ENCODE assay signal across 1 cellular context in the genomic region with DNA sequence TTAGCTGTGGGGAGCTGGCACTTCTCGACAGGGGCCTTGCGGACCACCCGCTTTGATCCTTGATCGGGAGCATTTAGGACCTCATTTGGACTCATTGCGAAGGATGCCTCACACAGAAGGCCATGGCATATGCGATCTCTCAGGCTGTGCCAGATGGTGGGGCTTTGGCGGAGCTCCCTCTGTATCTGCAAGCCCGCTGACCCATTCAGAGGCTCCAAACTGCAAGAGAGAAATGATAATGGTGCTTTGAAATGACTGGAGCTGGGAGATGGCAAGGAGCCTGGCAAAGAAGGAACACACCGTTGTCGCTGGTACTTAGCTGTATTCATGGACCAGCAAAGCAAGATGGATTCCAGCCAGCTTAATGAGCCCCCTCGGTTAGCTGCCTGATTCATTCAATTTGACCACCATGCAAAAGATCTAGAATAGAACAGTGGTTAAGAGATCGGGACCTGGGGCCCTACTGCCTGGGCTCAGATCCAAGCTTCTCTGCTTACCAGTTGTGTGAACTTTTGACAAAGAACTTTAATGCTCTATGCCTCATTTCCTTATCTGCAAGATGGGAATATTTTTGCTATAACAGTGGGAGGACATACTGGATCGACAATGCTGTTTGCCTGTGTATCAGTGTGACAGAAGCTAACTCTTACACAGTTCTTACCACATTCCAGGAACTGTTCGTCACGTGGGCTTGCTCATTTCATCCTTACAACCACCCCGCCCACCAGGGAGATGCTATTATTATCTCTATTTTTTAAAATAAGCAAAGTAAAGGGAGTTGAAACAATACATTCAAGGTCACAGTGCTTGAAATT.
TF ChIP-seq lines count a peak whose summit lies in the region.

No MANE protein-coding gene starts in this region.

TF ChIP-seq in HepG2, 621 proteins besides CTCF, POLR2A, EP300 and RAD21:
- TF ChIP-seq DBP (CRISPR knock-in tag; IDR thresholded peaks at IDR 0.05; ENCODE audit: not compliant biosample characterization) (no peak), ZNF18 (CRISPR knock-in tag; IDR thresholded peaks at IDR 0.05; ENCODE audit: insufficient replicate concordance) (no peak), ATRX (CRISPR knock-in tag; IDR thresholded peaks at IDR 0.05; ENCODE audit: borderline replicate concordance) (no peak), NCOA2 (CRISPR knock-in tag; IDR thresholded peaks at IDR 0.05) (no peak), ARNT (IDR thresholded peaks at IDR 0.05) (no peak), JUNB (CRISPR knock-in tag; IDR thresholded peaks at IDR 0.05; ENCODE audit: borderline replicate concordance) (no peak), ZNF775 (CRISPR knock-in tag; IDR thresholded peaks at IDR 0.05; ENCODE audit: borderline replicate concordance) (no peak), SP4 (CRISPR knock-in tag; IDR thresholded peaks at IDR 0.05) (no peak), STAT6 (CRISPR knock-in tag; IDR thresholded peaks at IDR 0.05; ENCODE audit: borderline replicate concordance) (no peak), ZNF614 (CRISPR knock-in tag; IDR thresholded peaks at IDR 0.05; ENCODE audit: borderline replicate concordance) (no peak), HOXA3 (CRISPR knock-in tag; IDR thresholded peaks at IDR 0.05) (no peak), ISL2 (CRISPR knock-in tag; IDR thresholded peaks at IDR 0.05) (no peak)
- TF ChIP-seq, protein P1, sequence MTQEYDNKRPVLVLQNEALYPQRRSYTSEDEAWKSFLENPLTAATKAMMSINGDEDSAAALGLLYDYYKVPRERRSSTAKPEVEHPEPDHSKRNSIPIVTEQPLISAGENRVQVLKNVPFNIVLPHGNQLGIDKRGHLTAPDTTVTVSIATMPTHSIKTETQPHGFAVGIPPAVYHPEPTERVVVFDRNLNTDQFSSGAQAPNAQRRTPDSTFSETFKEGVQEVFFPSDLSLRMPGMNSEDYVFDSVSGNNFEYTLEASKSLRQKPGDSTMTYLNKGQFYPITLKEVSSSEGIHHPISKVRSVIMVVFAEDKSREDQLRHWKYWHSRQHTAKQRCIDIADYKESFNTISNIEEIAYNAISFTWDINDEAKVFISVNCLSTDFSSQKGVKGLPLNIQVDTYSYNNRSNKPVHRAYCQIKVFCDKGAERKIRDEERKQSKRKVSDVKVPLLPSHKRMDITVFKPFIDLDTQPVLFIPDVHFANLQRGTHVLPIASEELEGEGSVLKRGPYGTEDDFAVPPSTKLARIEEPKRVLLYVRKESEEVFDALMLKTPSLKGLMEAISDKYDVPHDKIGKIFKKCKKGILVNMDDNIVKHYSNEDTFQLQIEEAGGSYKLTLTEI (CRISPR knock-in tag; conservative IDR thresholded peaks at IDR 0.05): no peak
- TF ChIP-seq, protein P2, sequence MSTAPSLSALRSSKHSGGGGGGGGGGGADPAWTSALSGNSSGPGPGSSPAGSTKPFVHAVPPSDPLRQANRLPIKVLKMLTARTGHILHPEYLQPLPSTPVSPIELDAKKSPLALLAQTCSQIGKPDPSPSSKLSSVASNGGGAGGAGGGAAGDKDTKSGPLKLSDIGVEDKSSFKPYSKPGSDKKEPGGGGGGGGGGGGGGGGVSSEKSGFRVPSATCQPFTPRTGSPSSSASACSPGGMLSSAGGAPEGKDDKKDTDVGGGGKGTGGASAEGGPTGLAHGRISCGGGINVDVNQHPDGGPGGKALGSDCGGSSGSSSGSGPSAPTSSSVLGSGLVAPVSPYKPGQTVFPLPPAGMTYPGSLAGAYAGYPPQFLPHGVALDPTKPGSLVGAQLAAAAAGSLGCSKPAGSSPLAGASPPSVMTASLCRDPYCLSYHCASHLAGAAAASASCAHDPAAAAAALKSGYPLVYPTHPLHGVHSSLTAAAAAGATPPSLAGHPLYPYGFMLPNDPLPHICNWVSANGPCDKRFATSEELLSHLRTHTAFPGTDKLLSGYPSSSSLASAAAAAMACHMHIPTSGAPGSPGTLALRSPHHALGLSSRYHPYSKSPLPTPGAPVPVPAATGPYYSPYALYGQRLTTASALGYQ (CRISPR knock-in tag; IDR thresholded peaks at IDR 0.05): no peak
- TF ChIP-seq, protein P3, sequence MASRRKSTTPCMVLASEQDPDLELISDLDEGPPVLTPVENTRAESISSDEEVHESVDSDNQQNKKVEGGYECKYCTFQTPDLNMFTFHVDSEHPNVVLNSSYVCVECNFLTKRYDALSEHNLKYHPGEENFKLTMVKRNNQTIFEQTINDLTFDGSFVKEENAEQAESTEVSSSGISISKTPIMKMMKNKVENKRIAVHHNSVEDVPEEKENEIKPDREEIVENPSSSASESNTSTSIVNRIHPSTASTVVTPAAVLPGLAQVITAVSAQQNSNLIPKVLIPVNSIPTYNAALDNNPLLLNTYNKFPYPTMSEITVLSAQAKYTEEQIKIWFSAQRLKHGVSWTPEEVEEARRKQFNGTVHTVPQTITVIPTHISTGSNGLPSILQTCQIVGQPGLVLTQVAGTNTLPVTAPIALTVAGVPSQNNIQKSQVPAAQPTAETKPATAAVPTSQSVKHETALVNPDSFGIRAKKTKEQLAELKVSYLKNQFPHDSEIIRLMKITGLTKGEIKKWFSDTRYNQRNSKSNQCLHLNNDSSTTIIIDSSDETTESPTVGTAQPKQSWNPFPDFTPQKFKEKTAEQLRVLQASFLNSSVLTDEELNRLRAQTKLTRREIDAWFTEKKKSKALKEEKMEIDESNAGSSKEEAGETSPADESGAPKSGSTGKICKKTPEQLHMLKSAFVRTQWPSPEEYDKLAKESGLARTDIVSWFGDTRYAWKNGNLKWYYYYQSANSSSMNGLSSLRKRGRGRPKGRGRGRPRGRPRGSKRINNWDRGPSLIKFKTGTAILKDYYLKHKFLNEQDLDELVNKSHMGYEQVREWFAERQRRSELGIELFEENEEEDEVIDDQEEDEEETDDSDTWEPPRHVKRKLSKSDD (CRISPR knock-in tag; IDR thresholded peaks at IDR 0.05; ENCODE audit: low read depth): no peak
